Comparison of ENCODE assay signal across 31 cellular contexts in genomic region chr5:139812323-139812722, GRCh38. TPM values are rescaled to one million over a fixed set of nuclear protein-coding genes. Genes with fewer than 3 reads are reported as not detected.
"Had no signal": no experiment of that assay in that cellular context is flagged by ENCODE, and none has a peak within 500 bp of the region (broad histone marks: within the 10 kb centered on the region; RNA-seq: fewer than 3 reads in every experiment).

No MANE protein-coding gene starts in this region.

- H3K4me1 ChIP-seq: esophagus muscularis mucosa, foreskin keratinocyte, gastroesophageal sphincter, heart left ventricle, left ventricle myocardium inferior, parathyroid adenoma, prostate gland, right atrium auricular region, stomach, tibial nerve, upper lobe of left lung had no signal

- H3K27ac Mint-ChIP-seq: mesothelial cell of epicardium; naive thymus-derived CD4-positive, alpha-beta T cell; stimulated activated effector memory CD8-positive, alpha-beta T cell treated with anti-CD3 and anti-CD28 coated beads, Interleukin-12 subunit alpha, Interleukin-12 subunit beta, amount 100 ng/mL, for 72 hours had no signal

- H3K27ac ChIP-seq: coronary artery, esophagus muscularis mucosa, foreskin keratinocyte, gastroesophageal sphincter, heart left ventricle, hepatocyte, left ventricle myocardium inferior, parathyroid adenoma, prostate gland, right atrium auricular region, stomach, thoracic aorta, tibial nerve, upper lobe of left lung had no signal

- H3K36me3 ChIP-seq: esophagus muscularis mucosa, gastroesophageal sphincter, heart left ventricle, left ventricle myocardium inferior, prostate gland, right atrium auricular region, stomach, thoracic aorta, tibial nerve, upper lobe of left lung had no signal

- H3K4me3 ChIP-seq: coronary artery, esophagus muscularis mucosa, gastroesophageal sphincter, heart left ventricle, hepatocyte, left ventricle myocardium inferior, lung, prostate gland, right atrium auricular region, smooth muscle cell, stomach, thoracic aorta, tibial nerve, upper lobe of left lung had no signal

- H3K4me3 Mint-ChIP-seq: mesothelial cell of epicardium; naive thymus-derived CD4-positive, alpha-beta T cell; stimulated activated effector memory CD8-positive, alpha-beta T cell treated with anti-CD3 and anti-CD28 coated beads, Interleukin-12 subunit alpha, Interleukin-12 subunit beta, amount 100 ng/mL, for 72 hours had no signal

- ATAC-seq: foreskin keratinocyte; gastroesophageal sphincter; heart left ventricle; left colon; naive thymus-derived CD4-positive, alpha-beta T cell; sciatic nerve; stimulated activated effector memory CD8-positive, alpha-beta T cell treated with anti-CD3 and anti-CD28 coated beads, Interleukin-12 subunit alpha, Interleukin-12 subunit beta, amount 100 ng/mL, for 72 hours had no signal

- H3K9me3 Mint-ChIP-seq: mesothelial cell of epicardium; stimulated activated effector memory CD8-positive, alpha-beta T cell treated with anti-CD3 and anti-CD28 coated beads, Interleukin-12 subunit alpha, Interleukin-12 subunit beta, amount 100 ng/mL, for 72 hours had no signal

- H3K4me1 Mint-ChIP-seq: mesothelial cell of epicardium; naive thymus-derived CD4-positive, alpha-beta T cell; stimulated activated effector memory CD8-positive, alpha-beta T cell treated with anti-CD3 and anti-CD28 coated beads, Interleukin-12 subunit alpha, Interleukin-12 subunit beta, amount 100 ng/mL, for 72 hours had no signal

- H3K9me3 ChIP-seq: esophagus muscularis mucosa, gastroesophageal sphincter, heart left ventricle, left ventricle myocardium inferior, prostate gland, right atrium auricular region, stomach, thoracic aorta, tibial nerve, upper lobe of left lung had no signal

- DNase-seq: central memory CD4-positive, alpha-beta T cell; dermis blood vessel endothelial cell; effector memory CD4-positive, alpha-beta T cell; foreskin keratinocyte; heart left ventricle; left colon; left ventricle myocardium inferior; mesenchymal stem cell; naive thymus-derived CD4-positive, alpha-beta T cell; occipital lobe; stimulated activated CD4-positive, alpha-beta T cell treated with anti-CD3 and anti-CD28 coated beads, Interleukin-2, amount 100 ng/mL, for 24 hours; stimulated activated CD4-positive, alpha-beta T cell treated with anti-CD3 and anti-CD28 coated beads, Interleukin-4, amount 100 ng/mL, for 24 hours; stimulated activated naive CD4-positive, alpha-beta T cell treated with Interleukin-2 at 50 U/mL for 16 hours; stomach; upper lobe of left lung had no signal

- H3K36me3 Mint-ChIP-seq: mesothelial cell of epicardium; naive thymus-derived CD4-positive, alpha-beta T cell had no signal

RNA-seq across cellular contexts. Expression of gene PSD2, which starts 16.7 kb away (rescaled TPM):
- total RNA-seq: endothelial cell of umbilical vein, epithelial cell of proximal tubule, foreskin keratinocyte, hepatocyte, left ventricle myocardium inferior had no signal
